1 cellular context compared by ENCODE assay signal in genomic region chr22:28693041-28693760, GRCh38. TPM values are rescaled to one million over a fixed set of nuclear protein-coding genes. Genes with fewer than 3 reads are reported as not detected.
"Had no signal": no experiment of that assay in that cellular context is flagged by ENCODE, and none has a peak within 500 bp of the region (broad histone marks: within the 10 kb centered on the region; RNA-seq: fewer than 3 reads in every experiment).

No MANE protein-coding gene starts in this region.

RNA-seq across cellular contexts. Expression of gene TTC28, which starts 13.6 kb away (rescaled TPM):
- total RNA-seq: MCF 10A had no signal
